23 cellular contexts compared by ENCODE assay signal in genomic region chr20:35496481-35496880, GRCh38. TPM values are rescaled to one million over a fixed set of nuclear protein-coding genes. Genes with fewer than 3 reads are reported as not detected.
"Had no signal": no experiment of that assay in that cellular context is flagged by ENCODE, and none has a peak within 500 bp of the region (broad histone marks: within the 10 kb centered on the region; RNA-seq: fewer than 3 reads in every experiment).

No MANE protein-coding gene starts in this region.

- DNase-seq: activated CD4-positive, alpha-beta T cell treated with anti-CD3 and anti-CD28 coated beads, Interleukin-2, amount 50 U/mL, for 4 hours; activated CD8-positive, alpha-beta memory T cell treated with anti-CD3 and anti-CD28 coated beads for 24 hours; activated CD8-positive, alpha-beta memory T cell treated with anti-CD3 and anti-CD28 coated beads, Interleukin-2, amount 50 U/mL, for 4 hours; activated T-cell treated with anti-CD3 and anti-CD28 coated beads, Interleukin-2, amount 50 U/mL, for 24 hours; adrenal gland; cerebellar nuclear complex; effector CD8-positive, alpha-beta T cell; erythroblast; foreskin keratinocyte; hypothalamus; left ventricle myocardium superior; naive thymus-derived CD4-positive, alpha-beta T cell; retina; spleen; stimulated activated CD4-positive, alpha-beta T cell treated with anti-CD3 and anti-CD28 coated beads, Interleukin-4, amount 100 ng/mL, for 24 hours; T-cell; T-helper 9 cell had no signal

- H3K4me2 ChIP-seq: neural progenitor cell had no signal

- ATAC-seq: activated naive CD4-positive, alpha-beta T cell treated with anti-CD3 and anti-CD28 coated beads, Interleukin-2, amount 50 U/mL, for 72 hours; activated T-helper 17 cell treated with anti-CD3 and anti-CD28 coated beads, Interleukin-2, amount 50 U/mL, for 72 hours; foreskin keratinocyte; naive thymus-derived CD4-positive, alpha-beta T cell; T-cell had no signal

- H3K9ac ChIP-seq: neural progenitor cell had no signal

- H3K9me3 Mint-ChIP-seq: activated naive CD4-positive, alpha-beta T cell treated with anti-CD3 and anti-CD28 coated beads, Interleukin-2, amount 50 U/mL, for 72 hours; activated T-cell treated with anti-CD3 and anti-CD28 coated beads, Interleukin-2, amount 50 U/mL, for 24 hours; activated T-helper 17 cell treated with anti-CD3 and anti-CD28 coated beads, Interleukin-2, amount 50 U/mL, for 72 hours; memory B cell; naive thymus-derived CD4-positive, alpha-beta T cell; neural progenitor cell; stimulated activated naive CD8-positive, alpha-beta T cell treated with anti-CD3 and anti-CD28 coated beads, Interleukin-15, Interleukin-2, amounts not matched to agents 100 ng/mL and 50 ng/mL, for 24 hours; T-cell had no signal

- H2AFZ ChIP-seq: neural progenitor cell had no signal

- H3K4me1 Mint-ChIP-seq: neural progenitor cell had no signal

- H3K4me1 ChIP-seq: adrenal gland, foreskin keratinocyte, neural progenitor cell, tibial nerve had no signal

- H3K9me3 ChIP-seq: adrenal gland, spleen, tibial nerve had no signal

- H3K27me3 ChIP-seq: adrenal gland, foreskin keratinocyte, neural progenitor cell, spleen, tibial nerve had no signal

- H3K4me3 Mint-ChIP-seq: activated T-cell treated with anti-CD3 and anti-CD28 coated beads, Interleukin-2, amount 50 U/mL, for 24 hours; activated T-helper 17 cell treated with anti-CD3 and anti-CD28 coated beads, Interleukin-2, amount 50 U/mL, for 72 hours; memory B cell; naive thymus-derived CD4-positive, alpha-beta T cell; neural progenitor cell; stimulated activated naive CD8-positive, alpha-beta T cell treated with anti-CD3 and anti-CD28 coated beads, Interleukin-15, Interleukin-2, amounts not matched to agents 100 ng/mL and 50 ng/mL, for 24 hours; T-cell had no signal

- H3K27ac ChIP-seq: foreskin keratinocyte, neural progenitor cell, spleen, tibial nerve had no signal

- H3K4me3 ChIP-seq: adrenal gland, neural progenitor cell, spleen, tibial nerve had no signal

- H3K27ac Mint-ChIP-seq: activated T-helper 17 cell treated with anti-CD3 and anti-CD28 coated beads, Interleukin-2, amount 50 U/mL, for 72 hours; memory B cell; neural progenitor cell; stimulated activated naive CD8-positive, alpha-beta T cell treated with anti-CD3 and anti-CD28 coated beads, Interleukin-15, Interleukin-2, amounts not matched to agents 100 ng/mL and 50 ng/mL, for 24 hours had no signal

RNA-seq across cellular contexts. Expression of gene C20orf173, which starts 33.0 kb away (rescaled TPM):
- polyA plus RNA-seq: adrenal gland; foreskin keratinocyte; naive thymus-derived CD4-positive, alpha-beta T cell; spleen had no signal

RNA-seq across cellular contexts. Expression of gene GDF5, which starts 58.5 kb away (rescaled TPM):
- polyA plus RNA-seq: naive thymus-derived CD4-positive, alpha-beta T cell had no signal
